In genomic region chr19:38678217-38678890, GRCh38 we compare ENCODE assay signal across 12 cellular contexts. TPM values are rescaled to one million over a fixed set of nuclear protein-coding genes. Genes with fewer than 3 reads are reported as not detected.
A peak's percentile ranks its signal among the peaks of the same experiment; 100 is the strongest.
DNase-seq lines count a peak whose midpoint lies in the region; ATAC-seq, FAIRE-seq and TF ChIP-seq lines count a peak whose summit lies in the region.
"Had no signal": no experiment of that assay in that cellular context is flagged by ENCODE, and none has a peak within 500 bp of the region (broad histone marks: within the 10 kb centered on the region; RNA-seq: fewer than 3 reads in every experiment).

No MANE protein-coding gene starts in this region.

- CTCF ChIA-PET in RWPE1 (lab: Yijun Ruan, JAX): no interaction called here

- peaks cover 69% of the 10 kb centered on the region for H3K79me2 ChIP-seq in parathyroid adenoma

- no peak for TF ChIP-seq EP300 in gastroesophageal sphincter (IDR thresholded peaks at IDR 0.05)

- H3K9me3 ChIP-seq in BLaER1 treated with 17β-estradiol and CSF1 and Interleukin-3, amounts not matched to agents 10 nM and 100 nM (replicated peaks in 1 of 11): no peaks in the 10 kb centered on the region
- H3K9me3 ChIP-seq in gastroesophageal sphincter: no peaks in the 10 kb centered on the region
- H3K9me3 ChIP-seq in parathyroid adenoma (ENCODE audit: control insufficient read depth, low read length): no peaks in the 10 kb centered on the region

- WGBS in gastroesophageal sphincter (ENCODE audit: low coverage in 1 of 2), 2 donors: 70 to 79% methylated on average over 5 to 13 of the region's 15 CpGs

- no peak overlapping the region; a peak in 1 of 22 replicates for H3K9ac ChIP-seq in BLaER1 treated with 17β-estradiol and CSF1 and Interleukin-3, amounts not matched to agents 10 nM and 100 nM
- no peak overlapping the region for H3K9ac ChIP-seq in parathyroid adenoma

- H3K27ac ChIP-seq in BLaER1 treated with 17β-estradiol and CSF1 and Interleukin-3, amounts not matched to agents 10 nM and 100 nM: peak overlapping the region in 6 of 11 experiments; percentile 3 to 52 (median 16); a peak in 7 of 22 replicates
- peak overlapping the region; percentile 100 for H3K27ac ChIP-seq in RWPE1
- peak overlapping the region; percentile 3 to 97 (median 90) for H3K27ac ChIP-seq in gastroesophageal sphincter
- H3K27ac ChIP-seq in parathyroid adenoma: peak overlapping the region; percentile 100

- peaks cover 82 to 96% (median 94%) of the 10 kb centered on the region in 10 experiments for H3K4me1 ChIP-seq in BLaER1 treated with 17β-estradiol and CSF1 and Interleukin-3, amounts not matched to agents 10 nM and 100 nM
- peaks cover 11 to 97% (median 40%) of the 10 kb centered on the region in 3 donors for H3K4me1 ChIP-seq in gastroesophageal sphincter
- H3K4me1 ChIP-seq in parathyroid adenoma: peaks cover 95% of the 10 kb centered on the region

- POLR2A ChIA-PET in RWPE1 (lab: Yijun Ruan, JAX; ENCODE audit: low non-redundant PET): no interaction called here

- H3K4me2 ChIP-seq in BLaER1 treated with 17β-estradiol and CSF1 and Interleukin-3, amounts not matched to agents 10 nM and 100 nM: peak overlapping the region in 10 of 11 experiments; percentile 31 to 99 (median 86); a peak in 15 of 22 replicates
- peak overlapping the region; percentile 48 for H3K4me2 ChIP-seq in parathyroid adenoma (ENCODE audit: low read length)

- intact Hi-C loops in left colon (cut with DNase I, micrococcal nuclease): no loop called here

- peaks cover 40 to 96% (median 66%) of the 10 kb centered on the region in 11 experiments; a peak in 21 of 22 replicates for H4K20me1 ChIP-seq in BLaER1 treated with 17β-estradiol and CSF1 and Interleukin-3, amounts not matched to agents 10 nM and 100 nM

- TF ChIP-seq CTCF in RWPE1 (conservative IDR thresholded peaks at IDR 0.05; ENCODE audit: low read depth) (no peak), gastroesophageal sphincter (IDR thresholded peaks at IDR 0.05) (no peak), parathyroid adenoma (IDR thresholded peaks at IDR 0.05) (no peak), D721Med (IDR thresholded peaks at IDR 0.05; ENCODE audit: insufficient read depth, missing control alignments) (no peak)

- ATAC-seq in gastroesophageal sphincter (no peak), left colon (no peak)

- no peaks in the 10 kb centered on the region for H3K27me3 ChIP-seq in BLaER1 treated with 17β-estradiol and CSF1 and Interleukin-3, amounts not matched to agents 10 nM and 100 nM
- no peaks in the 10 kb centered on the region for H3K27me3 ChIP-seq in gastroesophageal sphincter
- no peaks in the 10 kb centered on the region for H3K27me3 ChIP-seq in parathyroid adenoma (ENCODE audit: control insufficient read depth, insufficient read depth, low read length)

- FAIRE-seq in D721Med (lab: Jason Lieb, UNC): no peak
- FAIRE-seq: GM12892 had no signal

- DNase-seq in RWPE1 (ENCODE audit: low spot score): no peak
- DNase-seq in left colon: no peak
- DNase-seq in AG08396 (ENCODE audit: low spot score): no peak
- DNase-seq in D721Med (ENCODE audit: insufficient read length, low spot score): no peak
- no peak for DNase-seq in hypothalamus (lab: John Stamatoyannopoulos, UW)
- DNase-seq: activated CD8-positive, alpha-beta memory T cell treated with anti-CD3 and anti-CD28 coated beads, Interleukin-2, amount 50 U/mL, for 48 hours; central memory CD4-positive, alpha-beta T cell; head of caudate nucleus had no signal

- H2AFZ ChIP-seq in parathyroid adenoma: no peak overlapping the region

- peaks cover 6 to 55% (median 31%) of the 10 kb centered on the region in 11 experiments; a peak in 15 of 22 replicates for H3K36me3 ChIP-seq in BLaER1 treated with 17β-estradiol and CSF1 and Interleukin-3, amounts not matched to agents 10 nM and 100 nM
- H3K36me3 ChIP-seq in gastroesophageal sphincter (no peaks in the 10 kb centered on the region), parathyroid adenoma (ENCODE audit: control insufficient read depth, insufficient read depth, low read length) (no peaks in the 10 kb centered on the region)

- H3K4me3 ChIP-seq in BLaER1 treated with 17β-estradiol and CSF1 and Interleukin-3, amounts not matched to agents 10 nM and 100 nM: no peak overlapping the region
- H3K4me3 ChIP-seq in gastroesophageal sphincter (no peak overlapping the region), parathyroid adenoma (ENCODE audit: low read depth, low read length) (peak overlapping the region; percentile 17)

- TF ChIP-seq POLR2A in gastroesophageal sphincter (IDR thresholded peaks at IDR 0.05): no peak

RNA-seq across cellular contexts. Expression of gene ACTN4, which starts 30.9 kb away (rescaled TPM):
- 100 to 1,000 TPM; 337 to 938 (median 507) TPM for total RNA-seq in gastroesophageal sphincter
- total RNA-seq in left colon: 1,000 to 10,000 TPM in 1 of 2 donors, 100 to 1,000 TPM in 1; 971 to 1,150 TPM

RNA-seq across cellular contexts. Expression of gene EIF3K, which starts 59.4 kb away (rescaled TPM):
- 100 to 1,000 TPM; 392 to 489 (median 414) TPM for total RNA-seq in gastroesophageal sphincter
- total RNA-seq in left colon: 100 to 1,000 TPM; 343 to 430 TPM

Comparison
In these comparisons a context has a peak if more than half of its experiments do, and no peak if none do; other contexts are left out.
1. H3K27ac ChIP-seq: peak in every context shown above with its lines; median percentile 100 in RWPE1; 100 in parathyroid adenoma; 90 in gastroesophageal sphincter; 16 in BLaER1 treated with 17β-estradiol and CSF1 and Interleukin-3, amounts not matched to agents 10 nM and 100 nM.